1 cellular context compared by ENCODE assay signal in genomic region chr13:97342136-97342535, GRCh38.
TF ChIP-seq lines count a peak whose summit lies in the region.

No MANE protein-coding gene starts in this region.

TF ChIP-seq in HCT116, 20 proteins besides CTCF, POLR2A, EP300 and RAD21:
- TF ChIP-seq ZNF274 (IDR thresholded peaks at IDR 0.05; ENCODE audit: low read depth, low read length) (no peak), SRF (IDR thresholded peaks at IDR 0.05; ENCODE audit: low read depth) (no peak), ZBTB33 (IDR thresholded peaks at IDR 0.05; ENCODE audit: extremely low read depth, insufficient replicate concordance, low read length) (no peak), EZH2 (IDR thresholded peaks at IDR 0.05) (no peak), EZH2phosphoT487 (IDR thresholded peaks at IDR 0.05; ENCODE audit: borderline replicate concordance) (no peak), CEBPB (IDR thresholded peaks at IDR 0.05; ENCODE audit: low read depth) (no peak), ELF1 (IDR thresholded peaks at IDR 0.05; ENCODE audit: borderline replicate concordance, low read depth) (no peak), YY1 (IDR thresholded peaks at IDR 0.05; ENCODE audit: extremely low read depth, insufficient replicate concordance, low read depth, low read length) (no peak), POLR2AphosphoS5 (IDR thresholded peaks at IDR 0.05; ENCODE audit: low read depth, low read length) (no peak)
